In the genomic region with DNA sequence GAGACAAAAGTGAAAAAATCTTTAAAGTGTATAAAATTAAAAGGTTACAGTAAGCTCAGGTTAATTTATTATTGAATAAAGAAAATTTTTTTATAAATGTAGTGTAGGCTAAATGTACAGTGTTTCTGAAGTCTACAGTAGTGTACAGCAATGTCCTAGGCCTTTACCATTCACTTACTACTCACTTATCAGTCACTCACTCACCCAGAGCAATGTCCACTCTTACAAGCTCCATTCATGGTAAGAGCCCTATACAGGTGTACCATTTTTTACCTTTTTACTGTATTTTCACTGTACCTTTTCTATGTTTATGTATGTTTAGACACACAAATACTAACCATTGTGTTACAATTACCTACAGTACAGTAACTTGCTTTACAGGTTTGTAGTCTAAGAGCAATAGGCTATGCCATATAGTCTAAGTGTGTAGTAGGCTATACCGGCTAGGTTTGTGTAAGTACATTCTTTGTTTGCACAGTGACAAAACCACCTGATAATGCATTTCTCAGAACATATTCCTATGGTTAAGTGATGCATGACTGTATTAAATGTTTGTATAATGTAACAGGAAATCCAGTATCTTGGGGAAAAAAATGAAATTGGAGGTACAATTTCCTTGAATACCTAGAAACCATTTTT, we compare ENCODE assay signal across 24 cellular contexts.
"Had no signal": no experiment of that assay in that cellular context is flagged by ENCODE, and none has a peak within 500 bp of the region (broad histone marks: within the 10 kb centered on the region; RNA-seq: fewer than 3 reads in every experiment).

No MANE protein-coding gene starts in this region.

- H3K4me3 Mint-ChIP-seq: activated CD4-positive, alpha-beta memory T cell treated with anti-CD3 and anti-CD28 coated beads, Interleukin-2, amount 10 ng/mL, durations not matched to agents 7 days and 5 days; activated CD4-positive, alpha-beta T cell treated with anti-CD3 and anti-CD28 coated beads, Interleukin-2, amount 10 ng/mL, durations not matched to agents 24 days and 14 days; activated naive CD4-positive, alpha-beta T cell treated with anti-CD3 and anti-CD28 coated beads for 36 hours; activated naive CD8-positive, alpha-beta T cell treated with anti-CD3 and anti-CD28 coated beads, Interleukin-2, amount 10 ng/mL, durations not matched to agents 7 days and 5 days; activated T-cell treated with anti-CD3 and anti-CD28 coated beads, Interleukin-2, amount 50 U/mL, for 72 hours; immature natural killer cell; naive B cell; stimulated activated naive CD8-positive, alpha-beta T cell treated with anti-CD3 and anti-CD28 coated beads, Interleukin-15, Interleukin-2, amounts not matched to agents 100 ng/mL and 50 ng/mL, for 24 hours had no signal

- H3K27me3 ChIP-seq: breast epithelium, hepatocyte, thyroid gland had no signal

- H3K4me1 Mint-ChIP-seq: activated CD4-positive, alpha-beta memory T cell treated with anti-CD3 and anti-CD28 coated beads, Interleukin-2, amount 10 ng/mL, durations not matched to agents 7 days and 5 days; activated CD4-positive, alpha-beta T cell treated with anti-CD3 and anti-CD28 coated beads, Interleukin-2, amount 10 ng/mL, durations not matched to agents 24 days and 14 days; immature natural killer cell; naive B cell had no signal

- H3K27me3 Mint-ChIP-seq: activated CD4-positive, alpha-beta memory T cell treated with anti-CD3 and anti-CD28 coated beads, Interleukin-2, amount 10 ng/mL, durations not matched to agents 7 days and 5 days; activated naive CD8-positive, alpha-beta T cell treated with anti-CD3 and anti-CD28 coated beads, Interleukin-2, amount 10 ng/mL, durations not matched to agents 7 days and 5 days had no signal

- DNase-seq: activated CD4-positive, alpha-beta memory T cell treated with anti-CD3 and anti-CD28 coated beads, Interleukin-2, amount 10 ng/mL, durations not matched to agents 7 days and 5 days; activated CD4-positive, alpha-beta T cell treated with anti-CD3 and anti-CD28 coated beads, Interleukin-2, amount 10 ng/mL, durations not matched to agents 24 days and 14 days; activated effector memory CD4-positive, alpha-beta T cell treated with Interleukin-2 at 50 U/mL for 16 hours; activated naive CD4-positive, alpha-beta T cell treated with anti-CD3 and anti-CD28 coated beads for 36 hours; activated naive CD8-positive, alpha-beta T cell treated with anti-CD3 and anti-CD28 coated beads, Interleukin-2, amount 10 ng/mL, durations not matched to agents 7 days and 5 days; activated T-cell treated with anti-CD3 and anti-CD28 coated beads, Interleukin-2, amount 50 U/mL, for 72 hours; amniotic stem cell; cerebellar nuclear complex; erythroblast; foreskin keratinocyte; immature natural killer cell; lower lobe of right lung; mesendoderm; naive B cell; nucleus accumbens; stimulated activated CD4-positive, alpha-beta T cell treated with anti-CD3 and anti-CD28 coated beads, Interleukin-4, amount 100 ng/mL, for 24 hours; substantia nigra; thyroid gland had no signal

- H3K9ac ChIP-seq: parathyroid adenoma had no signal

- H3K4me3 ChIP-seq: breast epithelium, coronary artery, hepatocyte, lower lobe of right lung, thyroid gland had no signal

- H3K27ac ChIP-seq: breast epithelium, coronary artery, foreskin keratinocyte, hepatocyte, lower lobe of right lung, parathyroid adenoma, thyroid gland had no signal

- ATAC-seq: activated T-cell treated with anti-CD3 and anti-CD28 coated beads, Interleukin-2, amount 50 U/mL, for 72 hours; foreskin keratinocyte; left lobe of liver; lower lobe of right lung had no signal

- H3K9me3 ChIP-seq: lower lobe of right lung, thyroid gland had no signal

- H2AFZ ChIP-seq: hepatocyte, parathyroid adenoma had no signal

- H3K4me2 ChIP-seq: hepatocyte had no signal

- H3K36me3 Mint-ChIP-seq: activated naive CD8-positive, alpha-beta T cell treated with anti-CD3 and anti-CD28 coated beads, Interleukin-2, amount 10 ng/mL, durations not matched to agents 7 days and 5 days had no signal

- H3K27ac Mint-ChIP-seq: activated CD4-positive, alpha-beta memory T cell treated with anti-CD3 and anti-CD28 coated beads, Interleukin-2, amount 10 ng/mL, durations not matched to agents 7 days and 5 days; activated CD4-positive, alpha-beta T cell treated with anti-CD3 and anti-CD28 coated beads, Interleukin-2, amount 10 ng/mL, durations not matched to agents 24 days and 14 days; activated naive CD4-positive, alpha-beta T cell treated with anti-CD3 and anti-CD28 coated beads for 36 hours; activated naive CD8-positive, alpha-beta T cell treated with anti-CD3 and anti-CD28 coated beads, Interleukin-2, amount 10 ng/mL, durations not matched to agents 7 days and 5 days; immature natural killer cell; naive B cell; stimulated activated naive CD8-positive, alpha-beta T cell treated with anti-CD3 and anti-CD28 coated beads, Interleukin-15, Interleukin-2, amounts not matched to agents 100 ng/mL and 50 ng/mL, for 24 hours had no signal

- H3K4me1 ChIP-seq: breast epithelium, foreskin keratinocyte, lower lobe of right lung, parathyroid adenoma, thyroid gland had no signal

- H3K36me3 ChIP-seq: breast epithelium, lower lobe of right lung, thyroid gland had no signal
